ENCODE assay signal across 19 cellular contexts in the genomic region with DNA sequence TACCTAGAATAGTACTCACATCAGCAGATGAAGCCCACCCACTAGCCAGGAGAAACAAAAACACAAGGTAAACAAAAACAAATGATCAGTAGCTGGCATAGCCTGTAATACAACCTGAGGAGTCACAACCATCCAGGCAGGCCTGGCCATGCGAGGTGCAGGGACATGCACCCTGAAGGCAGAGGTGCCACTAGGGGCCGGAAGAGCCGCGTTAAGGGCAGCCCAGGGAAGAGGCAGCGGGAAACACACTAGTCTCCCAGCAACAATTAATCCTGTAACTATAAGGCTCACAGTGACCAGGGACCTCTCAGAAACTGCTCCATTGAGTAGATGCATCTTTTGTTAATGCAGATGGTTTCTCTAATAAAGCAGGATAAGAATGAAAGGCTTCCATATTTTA. TPM values are rescaled to one million over a fixed set of nuclear protein-coding genes. Genes with fewer than 3 reads are reported as not detected.
DNase-seq lines count a peak whose midpoint lies in the region; ATAC-seq and TF ChIP-seq lines count a peak whose summit lies in the region.
"Had no signal": no experiment of that assay in that cellular context is flagged by ENCODE, and none has a peak within 500 bp of the region (broad histone marks: within the 10 kb centered on the region; RNA-seq: fewer than 3 reads in every experiment).

No MANE protein-coding gene starts in this region.

- no peak overlapping the region for H3K56ac ChIP-seq in H9 (ENCODE audit: insufficient read length, low read depth, low read length)

- no peak overlapping the region for H3K27ac ChIP-seq in H9 (ENCODE audit: insufficient read length, low read depth, low read length)
- H3K27ac ChIP-seq in endodermal cell (ENCODE audit: low read depth, low read length): peak overlapping the region; percentile 69
- no peak overlapping the region for H3K27ac ChIP-seq in neuronal stem cell (replicated peaks; ENCODE audit: low read length)
- H3K27ac ChIP-seq: BLaER1 treated with 17β-estradiol and CSF1 and Interleukin-3, amounts not matched to agents 10 nM and 100 nM; thoracic aorta had no signal

- no peak overlapping the region for H2BK20ac ChIP-seq in H9 (ENCODE audit: low read depth, low read length, poor library complexity, severe bottlenecking)

- H3K4me1 ChIP-seq in H9 (ENCODE audit: insufficient read depth, low read length) (0 out of 2 replicates have a peak, but pooled peaks cover 9% of the 10 kb centered on the region), endodermal cell (ENCODE audit: control insufficient read depth, insufficient read depth, low read length) (no peaks in the 10 kb centered on the region), neuronal stem cell (ENCODE audit: control insufficient read depth in 2 of 2, insufficient read depth in 1 of 2, low read depth in 1 of 2, low read length in 2 of 2) (peaks cover 26 to 27% of the 10 kb centered on the region in 2 donors)

- H2AK5ac ChIP-seq in H9 (ENCODE audit: insufficient read length, low read length): no peak overlapping the region
- no peak overlapping the region for H2AK5ac ChIP-seq in neuronal stem cell (ENCODE audit: low read depth, low read length)

- no peak overlapping the region for H2BK120ac ChIP-seq in H9 (ENCODE audit: low read depth, low read length, poor library complexity, severe bottlenecking)
- H2BK120ac ChIP-seq in neuronal stem cell (ENCODE audit: low read depth, low read length): no peak overlapping the region

- no peaks in the 10 kb centered on the region; a peak in 1 of 5 replicates for H3K9me3 Mint-ChIP-seq in H9
- H3K9me3 Mint-ChIP-seq in endodermal cell: no peaks in the 10 kb centered on the region
- H3K9me3 Mint-ChIP-seq: activated CD4-positive, alpha-beta T cell treated with anti-CD3 and anti-CD28 coated beads, Interleukin-2, amount 10 ng/mL, durations not matched to agents 24 days and 14 days; naive thymus-derived CD8-positive, alpha-beta T cell had no signal

- H3K36me3 Mint-ChIP-seq in H9 (ENCODE audit: insufficient read depth in 1 of 3, low read depth in 3 of 3) (peaks cover 0 to 2% (median 1%) of the 10 kb centered on the region in 3 experiments; a peak in 3 of 7 replicates), endodermal cell (ENCODE audit: low read depth) (no peaks in the 10 kb centered on the region)

- H3K9ac ChIP-seq in H9 (ENCODE audit: extremely low read depth, insufficient read length, low read length) (no peak overlapping the region), endodermal cell (ENCODE audit: extremely low read depth, low read length, poor library complexity, severe bottlenecking) (no peak overlapping the region), neuronal stem cell (ENCODE audit: low read depth, low read length, poor library complexity) (peak overlapping the region; percentile 53)
- H3K9ac ChIP-seq: BLaER1 treated with 17β-estradiol and CSF1 and Interleukin-3, amounts not matched to agents 10 nM and 100 nM had no signal

- H4K91ac ChIP-seq in H9 (ENCODE audit: insufficient read length, low read depth, low read length) (no peak overlapping the region), neuronal stem cell (ENCODE audit: low read depth, low read length, poor library complexity) (no peak overlapping the region)

- no peak overlapping the region for H4K8ac ChIP-seq in H9 (replicated peaks; ENCODE audit: insufficient read length, low read depth, low read length)
- no peak overlapping the region for H4K8ac ChIP-seq in neuronal stem cell (ENCODE audit: low read depth, low read length)

- no peak overlapping the region for H3T11ph ChIP-seq in H9 (ENCODE audit: low read length)

- no peak overlapping the region for H4K5ac ChIP-seq in H9 (ENCODE audit: insufficient read length, low read depth, low read length)

- H2BK5ac ChIP-seq in H9 (ENCODE audit: insufficient read length, low read length) (no peak overlapping the region), neuronal stem cell (ENCODE audit: low read length) (no peak overlapping the region)

- no peaks in the 10 kb centered on the region for H3K27me3 ChIP-seq in H9 (ENCODE audit: insufficient read depth, low read length)
- no peaks in the 10 kb centered on the region for H3K27me3 ChIP-seq in endodermal cell (ENCODE audit: control insufficient read depth, insufficient read depth, low read length, poor library complexity, severe bottlenecking)
- no peaks in the 10 kb centered on the region for H3K27me3 ChIP-seq in neuronal stem cell (ENCODE audit: control insufficient read depth in 3 of 3, insufficient read depth in 3 of 3, low read depth in 1 of 3, low read length in 3 of 3)
- H3K27me3 ChIP-seq: BLaER1 treated with 17β-estradiol and CSF1 and Interleukin-3, amounts not matched to agents 10 nM and 100 nM had no signal

- H3K4me1 Mint-ChIP-seq in H9: peaks cover 42 to 48% of the 10 kb centered on the region in 2 experiments
- peaks cover 11% of the 10 kb centered on the region for H3K4me1 Mint-ChIP-seq in endodermal cell

- peak overlapping the region in 1 of 2 experiments; percentile 60; a peak in 2 of 5 replicates for H3K4me3 Mint-ChIP-seq in H9
- H3K4me3 Mint-ChIP-seq in endodermal cell: no peak overlapping the region
- H3K4me3 Mint-ChIP-seq: activated CD4-positive, alpha-beta T cell treated with anti-CD3 and anti-CD28 coated beads, Interleukin-2, amount 10 ng/mL, durations not matched to agents 24 days and 14 days; naive thymus-derived CD8-positive, alpha-beta T cell had no signal

- peak overlapping the region; percentile 41 to 54 (median 43); a peak in 4 of 7 replicates for H3K27ac Mint-ChIP-seq in H9
- peak overlapping the region; percentile 45 for H3K27ac Mint-ChIP-seq in endodermal cell
- H3K27ac Mint-ChIP-seq: activated CD4-positive, alpha-beta T cell treated with anti-CD3 and anti-CD28 coated beads, Interleukin-2, amount 10 ng/mL, durations not matched to agents 24 days and 14 days had no signal

- no peak overlapping the region for H2BK12ac ChIP-seq in H9 (ENCODE audit: insufficient read length, low read depth, low read length)
- no peak overlapping the region for H2BK12ac ChIP-seq in neuronal stem cell (ENCODE audit: low read length)

- H3K23ac ChIP-seq in H9 (ENCODE audit: insufficient read length, low read depth, low read length): no peak overlapping the region
- H3K23ac ChIP-seq in neuronal stem cell (ENCODE audit: low read depth, low read length, poor library complexity): no peak overlapping the region

- H3K14ac ChIP-seq in H9 (ENCODE audit: insufficient read depth, low read length) (no peak overlapping the region), neuronal stem cell (ENCODE audit: low read length) (no peak overlapping the region)

- TF ChIP-seq CTCF in H9 (conservative IDR thresholded peaks at IDR 0.05): peak; percentile 57
- TF ChIP-seq CTCF in endodermal cell (conservative IDR thresholded peaks at IDR 0.05): peak; percentile 66

- DNase-seq in H9 (peak; percentile 75), LHCN-M2 (ENCODE audit: low read depth) (peak; percentile 51), endodermal cell (peak; percentile 82), neuronal stem cell (ENCODE audit: low spot score) (no peak), SKM-1 treated with dmso at 0.1 percent for 144 hours (lab: John Stamatoyannopoulos, UW; ENCODE audit: unreplicated experiment) (no peak), LoVo (ENCODE audit: low spot score) (no peak)
- DNase-seq: activated CD4-positive, alpha-beta T cell treated with anti-CD3 and anti-CD28 coated beads, Interleukin-2, amount 10 ng/mL, durations not matched to agents 24 days and 14 days; activated T-cell treated with anti-CD3 and anti-CD28 coated beads for 4 hours; central memory CD4-positive, alpha-beta T cell; DMS79 treated with DMSO at 0.1 percent for 48 hours; foreskin melanocyte; left ventricle myocardium superior; naive thymus-derived CD8-positive, alpha-beta T cell; SHP77 treated with DMSO at 0.1 percent for 48 hours; stimulated activated CD4-positive, alpha-beta T cell treated with anti-CD3 and anti-CD28 coated beads, Interleukin-2, amount 100 ng/mL, for 24 hours; T1000 had no signal

- H3K23me2 ChIP-seq in H9 (ENCODE audit: insufficient read length, low read depth, low read length, poor library complexity, severe bottlenecking): no peaks in the 10 kb centered on the region

- no peaks in the 10 kb centered on the region for H3K79me1 ChIP-seq in H9 (ENCODE audit: insufficient read depth, low read depth, low read length, poor library complexity, severe bottlenecking)
- H3K79me1 ChIP-seq in neuronal stem cell (ENCODE audit: low read depth, low read length): no peaks in the 10 kb centered on the region

- no peaks in the 10 kb centered on the region for H3K79me2 ChIP-seq in H9 (ENCODE audit: insufficient read depth, low read length)

- H3K36me3 ChIP-seq in endodermal cell (ENCODE audit: control insufficient read depth, insufficient read depth, low read length): peaks cover 11% of the 10 kb centered on the region
- H3K36me3 ChIP-seq in neuronal stem cell (replicated peaks in 1 of 2; ENCODE audit: control insufficient read depth in 2 of 2, insufficient read depth in 2 of 2, low read length in 2 of 2): peaks cover 2 to 12% of the 10 kb centered on the region in 2 donors

- H3K9me3 ChIP-seq in H9 (ENCODE audit: control insufficient read depth, low read depth, low read length) (no peaks in the 10 kb centered on the region), endodermal cell (ENCODE audit: control insufficient read depth, low read length) (no peaks in the 10 kb centered on the region), neuronal stem cell (replicated peaks in 1 of 2; ENCODE audit: control insufficient read depth in 2 of 2, insufficient read depth in 1 of 2, low read depth in 1 of 2, low read length in 2 of 2) (no peaks in the 10 kb centered on the region)
- H3K9me3 ChIP-seq: BLaER1 treated with 17β-estradiol and CSF1 and Interleukin-3, amounts not matched to agents 10 nM and 100 nM; thoracic aorta had no signal

- no peaks in the 10 kb centered on the region for H4K20me1 ChIP-seq in H9 (ENCODE audit: control insufficient read depth, insufficient read depth, insufficient read length)

- H3K4me3 ChIP-seq in endodermal cell (ENCODE audit: low read length): no peak overlapping the region
- H3K4me3 ChIP-seq in neuronal stem cell (ENCODE audit: low read length in 2 of 2): no peak overlapping the region
- H3K4me3 ChIP-seq: BLaER1 treated with 17β-estradiol and CSF1 and Interleukin-3, amounts not matched to agents 10 nM and 100 nM; thoracic aorta had no signal

- H2BK15ac ChIP-seq in H9 (ENCODE audit: low read depth, low read length): no peak overlapping the region
- no peak overlapping the region for H2BK15ac ChIP-seq in neuronal stem cell (ENCODE audit: low read length)

- H2AFZ ChIP-seq in H9 (ENCODE audit: low read length) (no peak overlapping the region), neuronal stem cell (ENCODE audit: low read length) (no peak overlapping the region)

- no CpG with 5 or more reads among the region's 5 CpGs for WGBS in H9 (ENCODE audit: extremely low coverage, insufficient read length, low lambda C conversion rate)
- WGBS in endodermal cell (ENCODE audit: insufficient coverage in 1 of 2, insufficient read length in 1 of 2), 2 experiments: 65 to 86% methylated on average over 1 to 5 of the region's 5 CpGs
- WGBS in neuronal stem cell (ENCODE audit: extremely low coverage in 2 of 2, insufficient read length in 2 of 2, insufficient replicate concordance in 1 of 2), 2 donors: no CpG with 5 or more reads among the region's 5 CpGs

- H3K4me2 ChIP-seq in H9 (ENCODE audit: insufficient read depth, insufficient read length, low read length) (no peak overlapping the region), neuronal stem cell (ENCODE audit: insufficient read depth, low read length, poor library complexity, severe bottlenecking) (no peak overlapping the region)
- H3K4me2 ChIP-seq: BLaER1 treated with 17β-estradiol and CSF1 and Interleukin-3, amounts not matched to agents 10 nM and 100 nM had no signal

- H3K27me3 Mint-ChIP-seq in H9 (ENCODE audit: low read depth) (no peaks in the 10 kb centered on the region), endodermal cell (ENCODE audit: insufficient read depth) (no peaks in the 10 kb centered on the region)
- H3K27me3 Mint-ChIP-seq: activated CD4-positive, alpha-beta T cell treated with anti-CD3 and anti-CD28 coated beads, Interleukin-2, amount 10 ng/mL, durations not matched to agents 24 days and 14 days; naive thymus-derived CD8-positive, alpha-beta T cell had no signal

- H3K4ac ChIP-seq in H9 (ENCODE audit: low read depth, low read length) (no peak overlapping the region), neuronal stem cell (ENCODE audit: low read length) (no peak overlapping the region)

- no peak overlapping the region for H3K18ac ChIP-seq in H9 (ENCODE audit: insufficient read length, low read depth, low read length)
- H3K18ac ChIP-seq in neuronal stem cell (ENCODE audit: low read length): peak overlapping the region; percentile 61

- no peak for ATAC-seq in GM19035 (IDR thresholded peaks at IDR 0.05; ENCODE audit: unreplicated experiment)
- ATAC-seq: left ventricle myocardium superior; naive thymus-derived CD8-positive, alpha-beta T cell had no signal

RNA-seq across cellular contexts. Expression of a gene that starts 28.9 kb away (rescaled TPM):
- total RNA-seq in H9 (2021) (159 and 160 TPM in 2 replicates), LHCN-M2 (2014; rRNA removed) (186 and 510 TPM in 2 replicates), endodermal cell (100 to 1,000 TPM; 148 to 182 TPM)
- 37.9 TPM for polyA plus RNA-seq in LHCN-M2 (2012)
- polyA plus RNA-seq in endodermal cell (2013, experiment 1 of 2): 145 TPM
- 147 TPM for polyA plus RNA-seq in endodermal cell (2013, experiment 2 of 2)
- polyA plus RNA-seq in neuronal stem cell (2013, experiment 1 of 2): 91.9 TPM
- 92.3 TPM for polyA plus RNA-seq in neuronal stem cell (2013, experiment 2 of 2)

Comparison
In these comparisons a context has a peak if more than half of its experiments do, and no peak if none do; other contexts are left out.
1. DNase-seq: peak in H9 (single experiment), LHCN-M2 (single experiment) and endodermal cell (single experiment); none in neuronal stem cell (single experiment), SKM-1 treated with dmso at 0.1 percent for 144 hours (single experiment) and LoVo (single experiment).